ENCODE assay signal across 2 cellular contexts in genomic region chr5:73152411-73153388, GRCh38.
TF ChIP-seq lines count a peak whose summit lies in the region.

No MANE protein-coding gene starts in this region.

TF ChIP-seq in HCT116, 20 proteins besides CTCF, POLR2A, EP300 and RAD21:
- TF ChIP-seq SRF (IDR thresholded peaks at IDR 0.05; ENCODE audit: low read depth) (no peak), EGR1 (IDR thresholded peaks at IDR 0.05; ENCODE audit: low read depth) (no peak), POLR2AphosphoS5 (IDR thresholded peaks at IDR 0.05; ENCODE audit: low read depth, low read length) (no peak), ZNF274 (IDR thresholded peaks at IDR 0.05; ENCODE audit: low read depth, low read length) (no peak), ELF1 (IDR thresholded peaks at IDR 0.05; ENCODE audit: borderline replicate concordance, low read depth) (no peak), EZH2 (IDR thresholded peaks at IDR 0.05) (no peak), CEBPB (IDR thresholded peaks at IDR 0.05; ENCODE audit: low read depth) (no peak), YY1 (IDR thresholded peaks at IDR 0.05; ENCODE audit: extremely low read depth, insufficient replicate concordance, low read depth, low read length) (no peak), FOSL1 (IDR thresholded peaks at IDR 0.05; ENCODE audit: low read depth) (no peak)
- TF ChIP-seq, protein P1, sequence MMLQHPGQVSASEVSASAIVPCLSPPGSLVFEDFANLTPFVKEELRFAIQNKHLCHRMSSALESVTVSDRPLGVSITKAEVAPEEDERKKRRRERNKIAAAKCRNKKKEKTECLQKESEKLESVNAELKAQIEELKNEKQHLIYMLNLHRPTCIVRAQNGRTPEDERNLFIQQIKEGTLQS (IDR thresholded peaks at IDR 0.05) = no peak

TF ChIP-seq in H1, 55 proteins besides CTCF, POLR2A, EP300 and RAD21:
- no peak for TF ChIP-seq CEBPB (IDR thresholded peaks at IDR 0.05; ENCODE audit: low read depth, low read length)
- TF ChIP-seq, protein P2, sequence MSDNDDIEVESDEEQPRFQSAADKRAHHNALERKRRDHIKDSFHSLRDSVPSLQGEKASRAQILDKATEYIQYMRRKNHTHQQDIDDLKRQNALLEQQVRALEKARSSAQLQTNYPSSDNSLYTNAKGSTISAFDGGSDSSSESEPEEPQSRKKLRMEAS (IDR thresholded peaks at IDR 0.05) = peak; percentile 51; the same call in 1 of the 2 replicates
- no peak for TF ChIP-seq YY1 (IDR thresholded peaks at IDR 0.05; ENCODE audit: low read depth, low read length)
- no peak for TF ChIP-seq CBX5 (IDR thresholded peaks at IDR 0.05; ENCODE audit: low read depth, low read length)
